ENCODE assay signal across 9 cellular contexts in genomic region chr11:45663486-45664375, GRCh38. TPM values are rescaled to one million over a fixed set of nuclear protein-coding genes. Genes with fewer than 3 reads are reported as not detected.
A peak's percentile ranks its signal among the peaks of the same experiment; 100 is the strongest.
DNase-seq lines count a peak whose midpoint lies in the region; ATAC-seq and TF ChIP-seq lines count a peak whose summit lies in the region.
"Had no signal": no experiment of that assay in that cellular context is flagged by ENCODE, and none has a peak within 500 bp of the region (broad histone marks: within the 10 kb centered on the region; RNA-seq: fewer than 3 reads in every experiment).

No MANE protein-coding gene starts in this region.

- in situ Hi-C loops in KBM-7 (cut with MboI; ENCODE audit: low pct_unique_long_range_greater_than_20kb, low sequenced_read_pairs), result no loop called here

- H3K27me3 ChIP-seq in SK-N-SH (ENCODE audit: insufficient read depth), result peaks cover 8% of the 10 kb centered on the region
- peaks cover 73% of the 10 kb centered on the region for H3K27me3 ChIP-seq in hepatocyte
- peaks cover 4% of the 10 kb centered on the region for H3K27me3 ChIP-seq in smooth muscle cell (ENCODE audit: low read depth)

- H3K9me3 ChIP-seq in SK-N-SH (no peaks in the 10 kb centered on the region), hepatocyte (ENCODE audit: low read depth) (no peaks in the 10 kb centered on the region), smooth muscle cell (replicated peaks; ENCODE audit: low read depth) (no peaks in the 10 kb centered on the region)

- no peak for TF ChIP-seq EP300 in SK-N-SH (IDR thresholded peaks at IDR 0.05; ENCODE audit: borderline replicate concordance in 1 of 2, low read depth in 1 of 2, low read length in 1 of 2)

- TF ChIP-seq CTCF in SK-N-SH (IDR thresholded peaks at IDR 0.05) (no peak), hepatocyte (IDR thresholded peaks at IDR 0.05; ENCODE audit: poor library complexity) (no peak), smooth muscle cell (IDR thresholded peaks at IDR 0.05; ENCODE audit: borderline replicate concordance, insufficient read depth, poor library complexity, severe bottlenecking) (no peak)

- H3K9ac ChIP-seq in SK-N-SH, result peak overlapping the region; percentile 67
- H3K9ac ChIP-seq in smooth muscle cell (ENCODE audit: low read depth), result peak overlapping the region; percentile 78

- DNase-seq in NCI-H1105 treated with DMSO at 0.1 percent for 48 hours (lab: John Stamatoyannopoulos, UW), result peak; percentile 5
- DNase-seq in NCI-H1105 (lab: John Stamatoyannopoulos, UW), result no peak
- DNase-seq in SK-N-SH, result no peak
- no peak for DNase-seq in hepatocyte (ENCODE audit: low spot score)
- no peak for DNase-seq in smooth muscle cell (lab: John Stamatoyannopoulos, UW; ENCODE audit: unreplicated experiment)
- DNase-seq in RKO (ENCODE audit: low spot score), result no peak
- no peak for DNase-seq in KBM-7

- CTCF ChIA-PET in SK-N-SH (lab: Yijun Ruan, JAX), result interaction anchor here (1.3 to 15.3 kb wide), 6 partner anchors 9 to 332 kb away, joined by 5 to 302 read pairs (median 27); no protein-coding TSS in a partner anchor

- H3K79me2 ChIP-seq in SK-N-SH (ENCODE audit: insufficient read depth) (no peaks in the 10 kb centered on the region), hepatocyte (no peaks in the 10 kb centered on the region), smooth muscle cell (ENCODE audit: low read depth) (no peaks in the 10 kb centered on the region)

- POLR2A ChIA-PET in SK-N-SH (lab: Yijun Ruan, JAX), result interaction anchor here (0.6 kb wide), 1 partner anchor 140 kb away, joined by 3 read pairs; no protein-coding TSS in a partner anchor

- H3F3A ChIP-seq in SK-N-SH (replicated peaks; ENCODE audit: insufficient read depth) (peaks cover 5% of the 10 kb centered on the region), smooth muscle cell (ENCODE audit: low read depth) (peaks cover 2% of the 10 kb centered on the region)

- H4K20me1 ChIP-seq in SK-N-SH (ENCODE audit: insufficient read depth) (no peaks in the 10 kb centered on the region), hepatocyte (ENCODE audit: insufficient read depth, poor library complexity, severe bottlenecking) (no peaks in the 10 kb centered on the region), smooth muscle cell (ENCODE audit: low read depth) (no peaks in the 10 kb centered on the region)

- ATAC-seq in HG03439 (IDR thresholded peaks at IDR 0.05; ENCODE audit: unreplicated experiment), result no peak

- H3K9me2 ChIP-seq in SK-N-SH (no peaks in the 10 kb centered on the region), hepatocyte (replicated peaks; ENCODE audit: insufficient read depth) (no peaks in the 10 kb centered on the region)

- 0 out of 2 replicates have a peak overlapping the region, but pooled peaks have one; percentile 11 for H2AFZ ChIP-seq in SK-N-SH (ENCODE audit: low read depth)
- H2AFZ ChIP-seq in hepatocyte, result no peak overlapping the region
- H2AFZ ChIP-seq in smooth muscle cell (ENCODE audit: low read depth), result no peak overlapping the region

- H3K4me3 ChIP-seq in SK-N-SH (ENCODE audit: low read depth in 2 of 2, low read length in 1 of 2) (peak overlapping the region; percentile 63 to 71; a peak in 3 of 4 replicates), hepatocyte (no peak overlapping the region), smooth muscle cell (peak overlapping the region; percentile 79)

- H3K4me1 ChIP-seq in SK-N-SH (ENCODE audit: control insufficient read depth in 1 of 2, insufficient read depth in 2 of 2, low read depth in 1 of 2, low read length in 1 of 2), result peaks cover 55 to 59% of the 10 kb centered on the region in 2 experiments; a peak in 3 of 4 replicates
- H3K4me1 ChIP-seq in hepatocyte (ENCODE audit: insufficient read depth), result peaks cover 21% of the 10 kb centered on the region
- peaks cover 40% of the 10 kb centered on the region for H3K4me1 ChIP-seq in smooth muscle cell (ENCODE audit: low read depth)

- WGBS in SK-N-SH (ENCODE audit: low lambda C conversion rate), result 60% methylated on average over 6 of the region's 13 CpGs
- WGBS in hepatocyte (ENCODE audit: low lambda C conversion rate, missing lambda C conversion rate), result 48% methylated on average over 11 of the region's 13 CpGs
- 37% methylated on average over 13 of the region's 13 CpGs for WGBS in smooth muscle cell (ENCODE audit: low lambda C conversion rate)

- no peak for TF ChIP-seq RAD21 in SK-N-SH (IDR thresholded peaks at IDR 0.05; ENCODE audit: low read length)

- H3K4me2 ChIP-seq in SK-N-SH, result peak overlapping the region; percentile 94
- peak overlapping the region; percentile 99 for H3K4me2 ChIP-seq in hepatocyte
- peak overlapping the region; percentile 100 for H3K4me2 ChIP-seq in smooth muscle cell

- H3K27ac ChIP-seq in SK-N-SH (ENCODE audit: low read depth in 2 of 2, low read length in 1 of 2) (peak overlapping the region in 1 of 2 experiments; percentile 83; a peak in 2 of 4 replicates), hepatocyte (no peak overlapping the region), smooth muscle cell (ENCODE audit: low read depth) (peak overlapping the region; percentile 86)
- H3K27ac ChIP-seq: 22Rv1 had no signal

- H3K36me3 ChIP-seq in SK-N-SH (replicated peaks in 1 of 2; ENCODE audit: control insufficient read depth in 1 of 2, insufficient read depth in 2 of 2, low read length in 1 of 2) (no peaks in the 10 kb centered on the region), hepatocyte (replicated peaks; ENCODE audit: insufficient read depth, low read depth) (no peaks in the 10 kb centered on the region), smooth muscle cell (ENCODE audit: low read depth) (no peaks in the 10 kb centered on the region)

TF ChIP-seq in SK-N-SH, 30 proteins besides CTCF, POLR2A, EP300 and RAD21:
- TF ChIP-seq FOSL2 (IDR thresholded peaks at IDR 0.05; ENCODE audit: borderline replicate concordance, low read depth) (peak; percentile 41; the same call in 1 of the 2 replicates), FOXM1 (IDR thresholded peaks at IDR 0.05; ENCODE audit: low read depth) (no peak), TCF12 (IDR thresholded peaks at IDR 0.05) (no peak)
- TF ChIP-seq, protein P1, sequence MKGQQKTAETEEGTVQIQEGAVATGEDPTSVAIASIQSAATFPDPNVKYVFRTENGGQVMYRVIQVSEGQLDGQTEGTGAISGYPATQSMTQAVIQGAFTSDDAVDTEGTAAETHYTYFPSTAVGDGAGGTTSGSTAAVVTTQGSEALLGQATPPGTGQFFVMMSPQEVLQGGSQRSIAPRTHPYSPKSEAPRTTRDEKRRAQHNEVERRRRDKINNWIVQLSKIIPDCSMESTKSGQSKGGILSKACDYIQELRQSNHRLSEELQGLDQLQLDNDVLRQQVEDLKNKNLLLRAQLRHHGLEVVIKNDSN (IDR thresholded peaks at IDR 0.05; ENCODE audit: borderline replicate concordance, low read depth), result no peak

RNA-seq across cellular contexts. Expression of gene CHST1, which starts 1.7 kb away (rescaled TPM):
- 2.7 and 4.9 TPM in 2 replicates for polyA plus RNA-seq in SK-N-SH (2012; rRNA removed)
- 1.6 and 2.9 TPM in 2 replicates for polyA plus RNA-seq in SK-N-SH (2012; cell fraction: cytosol; rRNA removed)
- 10.7 and 15.7 TPM in 2 replicates for polyA plus RNA-seq in SK-N-SH (2012; cell fraction: nucleus; rRNA removed)
- total RNA-seq in hepatocyte, result 1.3 and 2.9 TPM in 2 replicates
- 1.9 and 2.9 TPM in 2 replicates for polyA plus RNA-seq in hepatocyte
- total RNA-seq in smooth muscle cell, result 2.4 and 3.8 TPM in 2 replicates
- 9.5 and 15.9 TPM in 2 replicates for polyA plus RNA-seq in smooth muscle cell
